Comparison of ENCODE assay signal across 30 cellular contexts in the genomic region with DNA sequence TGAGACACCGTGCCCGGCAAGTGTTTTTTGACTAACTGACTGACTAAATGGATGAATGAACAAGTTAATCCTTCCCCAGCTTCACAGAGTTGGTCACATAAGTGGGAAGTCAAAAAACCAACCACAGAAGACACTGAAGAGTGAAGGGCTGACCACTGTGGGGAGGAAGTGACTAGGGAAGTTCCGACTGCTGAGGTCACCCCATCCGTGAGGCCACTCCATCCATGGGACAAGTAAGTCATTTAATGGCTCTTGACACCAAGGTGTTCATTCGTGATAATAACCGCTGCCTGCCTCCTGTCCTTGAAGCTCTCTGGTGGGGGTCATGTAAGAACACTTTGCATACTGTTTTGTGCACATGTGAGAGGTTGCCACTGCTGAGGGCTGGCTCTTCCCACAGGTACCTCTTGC. TPM values are rescaled to one million over a fixed set of nuclear protein-coding genes. Genes with fewer than 3 reads are reported as not detected.
A peak's percentile ranks its signal among the peaks of the same experiment; 100 is the strongest.
DNase-seq lines count a peak whose midpoint lies in the region; ATAC-seq and TF ChIP-seq lines count a peak whose summit lies in the region.
"Had no signal": no experiment of that assay in that cellular context is flagged by ENCODE, and none has a peak within 500 bp of the region (broad histone marks: within the 10 kb centered on the region; RNA-seq: fewer than 3 reads in every experiment).

No MANE protein-coding gene starts in this region.

- no peak overlapping the region for H3K27ac ChIP-seq in tibial artery
- H3K27ac ChIP-seq: gastrocnemius medialis, stomach had no signal

- no peak for TF ChIP-seq POLR2A in lower leg skin (IDR thresholded peaks at IDR 0.05)

- DNase-seq in MV-4-11 (lab: John Stamatoyannopoulos, UW), result peak; percentile 90
- peak; percentile 40 for DNase-seq in UCSD-AML1 (lab: John Stamatoyannopoulos, UW; ENCODE audit: unreplicated experiment)
- peak; percentile 12 to 76 for DNase-seq in lower leg skin (ENCODE audit: low spot score in 2 of 2)
- no peak for DNase-seq in 8988T
- no peak for DNase-seq in tibial artery
- DNase-seq: activated CD4-positive, alpha-beta T cell treated with anti-CD3 and anti-CD28 coated beads for 48 hours; activated gamma-delta T cell; activated naive CD8-positive, alpha-beta T cell treated with anti-CD3 and anti-CD28 coated beads, Interleukin-2, amount 10 ng/mL, durations not matched to agents 7 days and 5 days; activated T-cell treated with anti-CD3 and anti-CD28 coated beads, Interleukin-2, amount 50 U/mL, for 4 hours; aorta; C1 segment of cervical spinal cord; Caco-2; DMS79; gastrocnemius medialis; GDM1; naive thymus-derived CD8-positive, alpha-beta T cell; NCI-H1048; NCI-H1694; NCI-H446 treated with DMSO at 0.1 percent for 48 hours; SK-N-SH; stimulated activated CD4-positive, alpha-beta T cell treated with anti-CD3 and anti-CD28 coated beads, Interleukin-4, amount 100 ng/mL, for 1 hour; stomach had no signal

- ATAC-seq in GM18870 (IDR thresholded peaks at IDR 0.05; ENCODE audit: unreplicated experiment), result peak; percentile 50
- ATAC-seq in GM19395 (IDR thresholded peaks at IDR 0.05; ENCODE audit: unreplicated experiment), result no peak
- ATAC-seq: activated T-cell treated with anti-CD3 and anti-CD28 coated beads, Interleukin-2, amount 50 U/mL, for 4 hours; gastrocnemius medialis; naive thymus-derived CD8-positive, alpha-beta T cell had no signal

- H3K4me1 ChIP-seq in tibial artery, result no peaks in the 10 kb centered on the region
- H3K4me1 ChIP-seq: gastrocnemius medialis, stomach had no signal

- H3K4me3 ChIP-seq in lower leg skin (ENCODE audit: low read depth, poor library complexity, severe bottlenecking) (no peak overlapping the region), tibial artery (no peak overlapping the region)
- H3K4me3 ChIP-seq: gastrocnemius medialis, lung, stomach had no signal

- 90 to 92% methylated on average over 6 of the region's 6 CpGs for WGBS in lower leg skin, 2 donors

- H3K27me3 ChIP-seq in tibial artery, result no peaks in the 10 kb centered on the region
- H3K27me3 ChIP-seq: gastrocnemius medialis had no signal

- no peaks in the 10 kb centered on the region for H3K9me3 ChIP-seq in tibial artery
- H3K9me3 ChIP-seq: Caco-2, gastrocnemius medialis, SK-N-SH had no signal

- intact Hi-C loops in lower leg skin (cut with DNase I; ENCODE audit: low total_unique reads), result no loop called here
- intact Hi-C loops in tibial artery (cut with DNase I; ENCODE audit: low total_unique reads), result no loop called here

- no peak for TF ChIP-seq CTCF in lower leg skin (IDR thresholded peaks at IDR 0.05)
- no peak for TF ChIP-seq CTCF in tibial artery (IDR thresholded peaks at IDR 0.05)

- H3K36me3 ChIP-seq in tibial artery, result no peaks in the 10 kb centered on the region
- H3K36me3 ChIP-seq: gastrocnemius medialis, stomach had no signal

RNA-seq across cellular contexts. Expression of a gene that starts 22.2 kb away (rescaled TPM):
- 100 to 1,000 TPM; 157 to 344 (median 251) TPM for total RNA-seq in lower leg skin
- total RNA-seq: activated naive CD8-positive, alpha-beta T cell treated with anti-CD3 and anti-CD28 coated beads, Interleukin-2, amount 10 ng/mL, durations not matched to agents 7 days and 5 days; activated T-cell treated with anti-CD3 and anti-CD28 coated beads, Interleukin-2, amount 50 U/mL, for 4 hours; Caco-2; endothelial cell of umbilical vein; LHCN-M2; mononuclear cell; naive thymus-derived CD8-positive, alpha-beta T cell; OCI-LY7; T-helper 2 cell treated with Interferon-gamma antibody and Interleukin-4, amounts not matched to agents 100 ng/mL and 5 ng/mL, for 36 hours had no signal

Comparison
In these comparisons a context has a peak if more than half of its experiments do, and no peak if none do; other contexts are left out.
1. DNase-seq: peak in MV-4-11 (single experiment), UCSD-AML1 (single experiment) and lower leg skin (2 of 2); none in 8988T (single experiment) and tibial artery (0 of 2).